In the genomic region with DNA sequence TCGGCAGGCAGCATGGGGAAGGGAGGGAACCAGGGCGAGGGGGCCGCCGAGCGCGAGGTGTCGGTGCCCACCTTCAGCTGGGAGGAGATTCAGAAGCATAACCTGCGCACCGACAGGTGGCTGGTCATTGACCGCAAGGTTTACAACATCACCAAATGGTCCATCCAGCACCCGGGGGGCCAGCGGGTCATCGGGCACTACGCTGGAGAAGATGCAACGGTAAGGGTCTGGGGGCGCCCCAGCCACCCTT, we compare ENCODE assay signal across 8 cellular contexts. TPM values are rescaled to one million over a fixed set of nuclear protein-coding genes. Genes with fewer than 3 reads are reported as not detected.
A peak's percentile ranks its signal among the peaks of the same experiment; 100 is the strongest.
DNase-seq lines count a peak whose midpoint lies in the region; ATAC-seq, FAIRE-seq and TF ChIP-seq lines count a peak whose summit lies in the region.

No MANE protein-coding gene starts in this region.

- TF ChIP-seq CTCF in GM12878 (IDR thresholded peaks at IDR 0.05 in 2 of 3, conservative IDR thresholded peaks at IDR 0.05 in 1 of 3; ENCODE audit: control insufficient read depth in 2 of 3, extremely low read depth in 1 of 3, insufficient read depth in 1 of 3, low read depth in 3 of 3, low read length in 3 of 3) = no peak

- H2BK15ac ChIP-seq in mesenchymal stem cell (ENCODE audit: low read depth, poor library complexity, severe bottlenecking) = peak overlapping the region; percentile 92

- peak overlapping the region; percentile 5 to 100 for H3K14ac ChIP-seq in mesenchymal stem cell (ENCODE audit: low read length in 2 of 2)

- TF ChIP-seq RAD21 in GM12878 (IDR thresholded peaks at IDR 0.05; ENCODE audit: insufficient read depth, low read depth, low read length) = no peak

- H2BK5ac ChIP-seq in mesenchymal stem cell (ENCODE audit: low read depth, low read length, poor library complexity, severe bottlenecking) = peak overlapping the region; percentile 1

- whole genome bisulfite sequencing in GM12878 (ENCODE audit: insufficient coverage, insufficient replicate concordance, low lambda C conversion rate, missing lambda C conversion rate) = under 1% methylated on average over 16 of the region's 16 CpGs
- WGBS in mesenchymal stem cell = under 1% methylated on average over 16 of the region's 16 CpGs

- BruUV-seq in GM12878 (replicated peaks; lab: Mats Ljungman, UMichigan) = no TSS peak

- H3K79me2 ChIP-seq in GM12878 (ENCODE audit: control insufficient read depth, insufficient read depth, low read length) = peaks cover 65% of the 10 kb centered on the region

- peak overlapping the region; percentile 3 to 100 for H3K23ac ChIP-seq in mesenchymal stem cell (ENCODE audit: low read length in 2 of 2)

- H3K4me1 ChIP-seq in GM12878 (ENCODE audit: control insufficient read depth, insufficient read depth, low read length) = peaks cover 20% of the 10 kb centered on the region
- H3K4me1 ChIP-seq in mesenchymal stem cell (ENCODE audit: control insufficient read depth, insufficient read depth, low read depth, low read length) = peaks cover 29% of the 10 kb centered on the region

- peak overlapping the region; percentile 78 for H4K8ac ChIP-seq in mesenchymal stem cell (ENCODE audit: low read length)

- peak overlapping the region; percentile 100 for H3K4me3 ChIP-seq in GM12878
- H3K4me3 ChIP-seq in mesenchymal stem cell (ENCODE audit: insufficient read depth in 1 of 2, low read depth in 1 of 2, low read length in 2 of 2) = peak overlapping the region; percentile 82 to 87

- H3K36me3 Mint-ChIP-seq in stimulated activated naive CD8-positive, alpha-beta T cell treated with anti-CD3 and anti-CD28 coated beads, Interleukin-15, Interleukin-2, amounts not matched to agents 100 ng/mL and 50 ng/mL, for 24 hours (ENCODE audit: low read depth) = no peaks in the 10 kb centered on the region

- peak overlapping the region; percentile 94 to 98 for H3K4ac ChIP-seq in mesenchymal stem cell (ENCODE audit: low read depth in 1 of 2, low read length in 2 of 2)

- peak overlapping the region; percentile 59 to 99 for H2BK12ac ChIP-seq in mesenchymal stem cell (ENCODE audit: low read length in 2 of 2)

- peaks cover 26% of the 10 kb centered on the region for H3K4me1 Mint-ChIP-seq in stimulated activated naive CD8-positive, alpha-beta T cell treated with anti-CD3 and anti-CD28 coated beads, Interleukin-15, Interleukin-2, amounts not matched to agents 100 ng/mL and 50 ng/mL, for 24 hours (ENCODE audit: low read depth)

- no peak for FAIRE-seq in GM12878 (lab: Jason Lieb, UNC)

- no peak for TF ChIP-seq POLR2A in GM12878 (IDR thresholded peaks at IDR 0.05; ENCODE audit: low read depth, low read length)

- H2BK120ac ChIP-seq in mesenchymal stem cell (ENCODE audit: low read depth, low read length) = peak overlapping the region; percentile 50

- RAD21 ChIA-PET in GM12878 (lab: Charles Lee; ENCODE audit: unreplicated experiment) = interaction anchor here (1.0 to 6.9 kb wide), 5 partner anchors 12 to 138 kb away, joined by 3 to 51 read pairs (median 7); a partner anchor contains a TSS

- DNase-seq in stimulated activated naive CD8-positive, alpha-beta T cell treated with anti-CD3 and anti-CD28 coated beads, Interleukin-15, Interleukin-2, amounts not matched to agents 100 U/mL and 50 U/mL, for 24 hours = no peak
- DNase-seq in GM12878 (ENCODE audit: low read depth, low spot score) = no peak
- DNase-seq in mesenchymal stem cell = no peak
- no peak for DNase-seq in SW480 (ENCODE audit: low spot score)
- no peak for DNase-seq in stimulated activated CD4-positive, alpha-beta T cell treated with anti-CD3 and anti-CD28 coated beads, Interleukin-4, amount 100 ng/mL, for 24 hours
- no peak for DNase-seq in KG1 (lab: John Stamatoyannopoulos, UW)
- no peak for DNase-seq in stimulated activated CD4-positive, alpha-beta T cell treated with anti-CD3 and anti-CD28 coated beads, Interleukin-4, amount 100 ng/mL, for 1 hour

- H3K9me3 ChIP-seq in GM12878 (replicated peaks; ENCODE audit: control insufficient read depth, insufficient read depth, low read length) = no peaks in the 10 kb centered on the region
- H3K9me3 ChIP-seq in mesenchymal stem cell (ENCODE audit: control insufficient read depth, low read length) = no peaks in the 10 kb centered on the region

- H2AFZ ChIP-seq in GM12878 (ENCODE audit: control insufficient read depth, low read depth, low read length) (peak overlapping the region; percentile 61), mesenchymal stem cell (ENCODE audit: low read depth, low read length) (peak overlapping the region; percentile 69)

- H3K27me3 ChIP-seq in GM12878 (replicated peaks in 1 of 2; ENCODE audit: control insufficient read depth in 2 of 2, insufficient read depth in 2 of 2, low read length in 1 of 2) (no peaks in the 10 kb centered on the region), mesenchymal stem cell (ENCODE audit: control insufficient read depth in 1 of 2, insufficient read depth in 1 of 2, low read length in 2 of 2) (no peaks in the 10 kb centered on the region)

- TF ChIP-seq EP300 in GM12878 (IDR thresholded peaks at IDR 0.05; ENCODE audit: borderline replicate concordance in 1 of 2, control insufficient read depth in 1 of 2, low read depth in 2 of 2, low read length in 2 of 2) = no peak

- peaks cover 43% of the 10 kb centered on the region for H3K27me3 Mint-ChIP-seq in stimulated activated naive CD8-positive, alpha-beta T cell treated with anti-CD3 and anti-CD28 coated beads, Interleukin-15, Interleukin-2, amounts not matched to agents 100 ng/mL and 50 ng/mL, for 24 hours

- H3K36me3 ChIP-seq in GM12878 (ENCODE audit: control insufficient read depth in 2 of 2, insufficient read depth in 2 of 2, low read length in 1 of 2) (peaks cover 0 to 6% of the 10 kb centered on the region in 2 experiments; a peak in 1 of 4 replicates), mesenchymal stem cell (ENCODE audit: control insufficient read depth in 1 of 2, insufficient read depth in 2 of 2, low read depth in 1 of 2, low read length in 2 of 2) (peaks cover 10 to 15% of the 10 kb centered on the region in 2 experiments)

- peak overlapping the region; percentile 99 for H4K91ac ChIP-seq in mesenchymal stem cell (ENCODE audit: low read length)

- SMC1A ChIA-PET in GM12878 (lab: Charles Lee; ENCODE audit: uncharacterized antibody, unreplicated experiment) = interaction anchor here (0.9 to 6.2 kb wide), 4 partner anchors 12 to 143 kb away, joined by 4 to 67 read pairs (median 13); a partner anchor contains a TSS

- peak overlapping the region; percentile 93 for H3K4me2 ChIP-seq in GM12878 (ENCODE audit: control insufficient read depth, insufficient read depth)
- H3K4me2 ChIP-seq in mesenchymal stem cell (ENCODE audit: low read length, poor library complexity, severe bottlenecking) = peak overlapping the region; percentile 94

- H3K27ac ChIP-seq in GM12878 (ENCODE audit: control insufficient read depth, insufficient read depth) (peak overlapping the region; percentile 95), mesenchymal stem cell (ENCODE audit: low read length, poor library complexity, severe bottlenecking) (peak overlapping the region; percentile 80)

- CTCF ChIA-PET in GM12878 (lab: Yijun Ruan, JAX) = interaction anchor here (0.5 to 9.7 kb wide), 8 partner anchors 8 to 280 kb away, joined by 3 to 75 read pairs (median 4); a partner anchor contains a TSS

- H3K9ac ChIP-seq in GM12878 (ENCODE audit: control insufficient read depth, insufficient read depth, low read length) (peak overlapping the region; percentile 95), mesenchymal stem cell (ENCODE audit: low read length) (peak overlapping the region; percentile 87)

- ATAC-seq in stimulated activated naive CD8-positive, alpha-beta T cell treated with anti-CD3 and anti-CD28 coated beads, Interleukin-15, Interleukin-2, amounts not matched to agents 100 U/mL and 50 U/mL, for 24 hours = no peak
- ATAC-seq in GM12878 = no peak

- peak overlapping the region; percentile 97 to 100 for H3K18ac ChIP-seq in mesenchymal stem cell (ENCODE audit: low read depth in 1 of 2, low read length in 2 of 2)

- H3K9me3 Mint-ChIP-seq in stimulated activated naive CD8-positive, alpha-beta T cell treated with anti-CD3 and anti-CD28 coated beads, Interleukin-15, Interleukin-2, amounts not matched to agents 100 ng/mL and 50 ng/mL, for 24 hours = no peaks in the 10 kb centered on the region

- in situ Hi-C loops in GM12878 (cut with MboI) = no loop called here

- H3K79me1 ChIP-seq in mesenchymal stem cell (replicated peaks; ENCODE audit: low read length, poor library complexity, severe bottlenecking) = peaks cover 7% of the 10 kb centered on the region

- H4K20me1 ChIP-seq in GM12878 (ENCODE audit: control insufficient read depth, insufficient read depth) = no peaks in the 10 kb centered on the region

- intact Hi-C loops in GM12878 (cut with micrococcal nuclease; ENCODE audit: unreplicated experiment) = loop anchor here (5.0 kb wide), 1 partner anchor 139 kb away; a partner anchor contains a TSS

- no peak overlapping the region for H2AK5ac ChIP-seq in mesenchymal stem cell (ENCODE audit: low read length, severe bottlenecking)

- peak overlapping the region; percentile 85 for H3K4me3 Mint-ChIP-seq in stimulated activated naive CD8-positive, alpha-beta T cell treated with anti-CD3 and anti-CD28 coated beads, Interleukin-15, Interleukin-2, amounts not matched to agents 100 ng/mL and 50 ng/mL, for 24 hours

- POLR2A ChIA-PET in GM12878 (lab: Charles Lee) = interaction anchor here (1.2 to 6.9 kb wide), 7 partner anchors 10 to 142 kb away, joined by 3 to 167 read pairs (median 15); a partner anchor contains a TSS

- H3K27ac Mint-ChIP-seq in stimulated activated naive CD8-positive, alpha-beta T cell treated with anti-CD3 and anti-CD28 coated beads, Interleukin-15, Interleukin-2, amounts not matched to agents 100 ng/mL and 50 ng/mL, for 24 hours = peak overlapping the region; percentile 58

RNA-seq across cellular contexts. Expression of a gene that starts 0.2 kb away (rescaled TPM):
- total RNA-seq in GM12878 (2013; cell fraction: nucleolus; rRNA removed) = 213 and 225 TPM in 2 replicates
- total RNA-seq in GM12878 (2014; rRNA removed) = 156 and 158 TPM in 2 replicates
- 142 and 152 TPM in 2 replicates for total RNA-seq in GM12878 (2014; rRNA removed; fragmentation: Illumina TruSeq; extraction: Trizol)
- total RNA-seq in GM12878 (2021) = 294 and 315 TPM in 2 replicates
- 88.1 TPM for polyA plus RNA-seq in GM12878 (2011; ENCODE audit: low read depth)
- 165 and 313 TPM in 2 replicates for polyA plus RNA-seq in GM12878 (2011; rRNA removed)
- polyA plus RNA-seq in GM12878 (2011; cell fraction: cytosol; rRNA removed) = 385 and 386 TPM in 2 replicates
- 355 and 386 TPM in 2 replicates for polyA plus RNA-seq in GM12878 (2011; cell fraction: nucleus; rRNA removed)
- polyA plus RNA-seq in GM12878 (2012) = 145 and 173 TPM in 2 replicates
- 312 and 333 TPM in 2 replicates for polyA plus RNA-seq in GM12878 (2014; fragmentation: Illumina TruSeq; extraction: Trizol)
- 1 to 10 TPM; 3.3 to 6.4 TPM for polyA plus RNA-seq in GM12878 (2014; fragmentation: Nextera tagmentation; extraction: Ambion mirVana)
- 188 and 204 TPM in 2 replicates for polyA plus RNA-seq in GM12878 (2014; rRNA removed)
- polyA plus RNA-seq in GM12878 (2016; fragmentation: Nextera tagmentation; extraction: Ambion mirVana) = 10 to 100 TPM; 92.1 to 92.7 TPM
- polyA minus RNA-seq in GM12878 (2011; rRNA and poly(A)+ RNA removed) = 615 and 704 TPM in 2 replicates
- polyA minus RNA-seq in GM12878 (2011; cell fraction: cytosol; rRNA and poly(A)+ RNA removed) = 158 and 174 TPM in 2 replicates
- 88.4 and 155 TPM in 2 replicates for polyA minus RNA-seq in GM12878 (2011; cell fraction: nucleus; rRNA and poly(A)+ RNA removed)
- polyA plus RNA-seq in mesenchymal stem cell (2013, experiment 1 of 2) = 1,185 TPM
- 1,187 TPM for polyA plus RNA-seq in mesenchymal stem cell (2013, experiment 2 of 2)

RNA-seq across cellular contexts. Expression of a gene that starts 11.5 kb away (rescaled TPM):
- total RNA-seq in GM12878 (2013; cell fraction: nucleolus; rRNA removed) = 70.4 and 77.9 TPM in 2 replicates
- 38.9 and 44.1 TPM in 2 replicates for total RNA-seq in GM12878 (2014; rRNA removed)
- 37.5 and 42.3 TPM in 2 replicates for total RNA-seq in GM12878 (2014; rRNA removed; fragmentation: Illumina TruSeq; extraction: Trizol)
- total RNA-seq in GM12878 (2021) = 45.5 and 49.2 TPM in 2 replicates
- 9.2 TPM for polyA plus RNA-seq in GM12878 (2011; ENCODE audit: low read depth)
- polyA plus RNA-seq in GM12878 (2011; rRNA removed) = 69.1 and 73.9 TPM in 2 replicates
- polyA plus RNA-seq in GM12878 (2011; cell fraction: cytosol; rRNA removed) = 58.3 and 63.7 TPM in 2 replicates
- polyA plus RNA-seq in GM12878 (2011; cell fraction: nucleus; rRNA removed) = 41.9 and 45.9 TPM in 2 replicates
- polyA plus RNA-seq in GM12878 (2012) = 13.8 and 20.9 TPM in 2 replicates
- polyA plus RNA-seq in GM12878 (2014; fragmentation: Illumina TruSeq; extraction: Trizol) = 39.1 and 47.2 TPM in 2 replicates
- polyA plus RNA-seq in GM12878 (2014; fragmentation: Nextera tagmentation; extraction: Ambion mirVana) = 10 to 100 TPM in 1 of 2 experiments, 1 to 10 TPM in 1; 8.8 to 14.6 TPM
- polyA plus RNA-seq in GM12878 (2014; rRNA removed) = 32.7 and 34.6 TPM in 2 replicates
- polyA plus RNA-seq in GM12878 (2016; fragmentation: Nextera tagmentation; extraction: Ambion mirVana) = 10 to 100 TPM; 47.7 to 49.5 TPM
- 79.7 and 106 TPM in 2 replicates for polyA minus RNA-seq in GM12878 (2011; rRNA and poly(A)+ RNA removed)
- polyA minus RNA-seq in GM12878 (2011; cell fraction: cytosol; rRNA and poly(A)+ RNA removed) = 32.2 and 57.0 TPM in 2 replicates
- polyA minus RNA-seq in GM12878 (2011; cell fraction: nucleus; rRNA and poly(A)+ RNA removed) = 33.6 and 63.5 TPM in 2 replicates
- 262 TPM for polyA plus RNA-seq in mesenchymal stem cell (2013, experiment 1 of 2)
- polyA plus RNA-seq in mesenchymal stem cell (2013, experiment 2 of 2) = 260 TPM

RNA-seq across cellular contexts. Expression of a gene that starts 35.6 kb away (rescaled TPM):
- 16.7 and 19.0 TPM in 2 replicates for total RNA-seq in GM12878 (2013; cell fraction: nucleolus; rRNA removed)
- 136 TPM in 2 replicates for total RNA-seq in GM12878 (2014; rRNA removed)
- 117 and 135 TPM in 2 replicates for total RNA-seq in GM12878 (2014; rRNA removed; fragmentation: Illumina TruSeq; extraction: Trizol)
- total RNA-seq in GM12878 (2021) = 127 and 129 TPM in 2 replicates
- polyA plus RNA-seq in GM12878 (2011; ENCODE audit: low read depth) = 42.9 TPM
- polyA plus RNA-seq in GM12878 (2011; rRNA removed) = 94.3 and 94.4 TPM in 2 replicates
- polyA plus RNA-seq in GM12878 (2011; cell fraction: cytosol; rRNA removed) = 79.0 and 88.7 TPM in 2 replicates
- polyA plus RNA-seq in GM12878 (2011; cell fraction: nucleus; rRNA removed) = 24.1 and 39.1 TPM in 2 replicates
- 51.3 and 51.6 TPM in 2 replicates for polyA plus RNA-seq in GM12878 (2012)
- polyA plus RNA-seq in GM12878 (2014; fragmentation: Illumina TruSeq; extraction: Trizol) = 92.7 and 120 TPM in 2 replicates
- 10 to 100 TPM; 54.8 to 99.9 TPM for polyA plus RNA-seq in GM12878 (2014; fragmentation: Nextera tagmentation; extraction: Ambion mirVana)
- 110 and 130 TPM in 2 replicates for polyA plus RNA-seq in GM12878 (2014; rRNA removed)
- polyA plus RNA-seq in GM12878 (2016; fragmentation: Nextera tagmentation; extraction: Ambion mirVana) = 100 to 1,000 TPM; 281 to 282 TPM
- polyA minus RNA-seq in GM12878 (2011; rRNA and poly(A)+ RNA removed) = 78.7 and 79.0 TPM in 2 replicates
- polyA minus RNA-seq in GM12878 (2011; cell fraction: cytosol; rRNA and poly(A)+ RNA removed) = 31.3 and 34.8 TPM in 2 replicates
- 19.6 and 36.2 TPM in 2 replicates for polyA minus RNA-seq in GM12878 (2011; cell fraction: nucleus; rRNA and poly(A)+ RNA removed)
- polyA plus RNA-seq in mesenchymal stem cell (2013, experiment 1 of 2) = 10.6 TPM
- polyA plus RNA-seq in mesenchymal stem cell (2013, experiment 2 of 2) = 10.7 TPM

RNA-seq across cellular contexts. Expression of a gene that starts 35.9 kb away (rescaled TPM):
- 43.6 and 56.9 TPM in 2 replicates for total RNA-seq in GM12878 (2013; cell fraction: nucleolus; rRNA removed)
- total RNA-seq in GM12878 (2014; rRNA removed) (233 and 251 TPM in 2 replicates), GM12878 (2014; rRNA removed; fragmentation: Illumina TruSeq; extraction: Trizol) (202 and 218 TPM in 2 replicates), GM12878 (2021) (157 and 160 TPM in 2 replicates)
- polyA plus RNA-seq in GM12878 (2011; ENCODE audit: low read depth) = 130 TPM
- polyA plus RNA-seq in GM12878 (2011; rRNA removed) (373 and 532 TPM in 2 replicates), GM12878 (2014; fragmentation: Illumina TruSeq; extraction: Trizol) (167 and 194 TPM in 2 replicates), GM12878 (2014; fragmentation: Nextera tagmentation; extraction: Ambion mirVana) (100 to 1,000 TPM; 800 to 840 TPM), GM12878 (2014; rRNA removed) (252 and 261 TPM in 2 replicates), GM12878 (2016; fragmentation: Nextera tagmentation; extraction: Ambion mirVana) (100 to 1,000 TPM; 390 to 393 TPM)
- polyA plus RNA-seq in GM12878 (2011; cell fraction: cytosol; rRNA removed) = 536 and 608 TPM in 2 replicates
- polyA plus RNA-seq in GM12878 (2011; cell fraction: nucleus; rRNA removed) = 121 and 202 TPM in 2 replicates
- polyA plus RNA-seq in GM12878 (2012) = 400 and 645 TPM in 2 replicates
- 208 and 236 TPM in 2 replicates for polyA minus RNA-seq in GM12878 (2011; rRNA and poly(A)+ RNA removed)
- 78.8 and 105 TPM in 2 replicates for polyA minus RNA-seq in GM12878 (2011; cell fraction: cytosol; rRNA and poly(A)+ RNA removed)
- 58.0 and 65.3 TPM in 2 replicates for polyA minus RNA-seq in GM12878 (2011; cell fraction: nucleus; rRNA and poly(A)+ RNA removed)
- polyA plus RNA-seq in mesenchymal stem cell (2013, experiment 1 of 2) = 175 TPM
- polyA plus RNA-seq in mesenchymal stem cell (2013, experiment 2 of 2) = 180 TPM
